ENCODE assay signal across 8 cellular contexts in genomic region chr11:3160252-3161031, GRCh38. TPM values are rescaled to one million over a fixed set of nuclear protein-coding genes. Genes with fewer than 3 reads are reported as not detected.
A peak's percentile ranks its signal among the peaks of the same experiment; 100 is the strongest.
DNase-seq lines count a peak whose midpoint lies in the region; TF ChIP-seq lines count a peak whose summit lies in the region.

No MANE protein-coding gene starts in this region.

- H3K4me1 ChIP-seq in spleen = peaks cover 4 to 97% (median 60%) of the 10 kb centered on the region in 6 donors
- H3K4me1 ChIP-seq in CD4-positive, alpha-beta memory T cell (ENCODE audit: insufficient read depth, low read length) = peaks cover 1% of the 10 kb centered on the region

- no peaks in the 10 kb centered on the region for H3K36me3 ChIP-seq in spleen
- no peaks in the 10 kb centered on the region for H3K36me3 ChIP-seq in CD4-positive, alpha-beta memory T cell (ENCODE audit: insufficient read depth, low read length)

- H3K4me3 Mint-ChIP-seq in activated naive CD4-positive, alpha-beta T cell treated with anti-CD3 and anti-CD28 coated beads for 36 hours = no peak overlapping the region
- no peak overlapping the region for H3K4me3 Mint-ChIP-seq in CD4-positive, alpha-beta memory T cell

- POLR2A ChIA-PET in CD4-positive, alpha-beta memory T cell (lab: Charles Lee; ENCODE audit: partially characterized antibody) = no interaction called here

- peak overlapping the region in 7 of 8 donors; percentile 49 to 87 (median 71) for H3K27ac ChIP-seq in spleen
- H3K27ac ChIP-seq in CD4-positive, alpha-beta memory T cell (ENCODE audit: low read depth, low read length) = no peak overlapping the region

- peak overlapping the region; percentile 19 to 65 (median 36) for H3K4me3 ChIP-seq in spleen
- no peak overlapping the region for H3K4me3 ChIP-seq in CD4-positive, alpha-beta memory T cell (ENCODE audit: low read length in 2 of 2)

- no peaks in the 10 kb centered on the region for H3K9me3 Mint-ChIP-seq in activated naive CD4-positive, alpha-beta T cell treated with anti-CD3 and anti-CD28 coated beads for 36 hours
- H3K9me3 Mint-ChIP-seq in CD4-positive, alpha-beta memory T cell = no peaks in the 10 kb centered on the region

- WGBS in spleen, 5 donors = 9 to 18% (median 10%) methylated on average over 44 to 48 of the region's 48 CpGs

- H3K36me3 Mint-ChIP-seq in activated naive CD4-positive, alpha-beta T cell treated with anti-CD3 and anti-CD28 coated beads for 36 hours (ENCODE audit: low read depth) = no peaks in the 10 kb centered on the region
- H3K36me3 Mint-ChIP-seq in CD4-positive, alpha-beta memory T cell = no peaks in the 10 kb centered on the region

- DNase-seq in activated naive CD4-positive, alpha-beta T cell treated with anti-CD3 and anti-CD28 coated beads for 36 hours = peak; percentile 30
- DNase-seq in activated naive CD4-positive, alpha-beta T cell (lab: John Stamatoyannopoulos, UW) = no peak
- DNase-seq in RPMI7951 (ENCODE audit: low read depth) = peak; percentile 90
- peak; percentile 95 for DNase-seq in ecto neural progenitor cell (ENCODE audit: low spot score)
- peak; percentile 97 for DNase-seq in left kidney (ENCODE audit: low read depth, low spot score)
- DNase-seq in spleen = peak; percentile 88
- no peak for DNase-seq in NCI-H2171 treated with DMSO at 0.1 percent for 48 hours (lab: John Stamatoyannopoulos, UW)
- no peak for DNase-seq in CD4-positive, alpha-beta memory T cell

- H3K27me3 ChIP-seq in spleen (replicated peaks in 1 of 7) = peaks cover 0 to 24% (median 6%) of the 10 kb centered on the region in 7 donors
- no peaks in the 10 kb centered on the region for H3K27me3 ChIP-seq in CD4-positive, alpha-beta memory T cell (ENCODE audit: insufficient read depth, low read length)

- CTCF ChIA-PET in activated naive CD4-positive, alpha-beta T cell treated with anti-CD3 and anti-CD28 coated beads for 36 hours (lab: Charles Lee) = interaction anchor here (0.6 kb wide), 1 partner anchor 111 kb away, joined by 3 read pairs; no protein-coding TSS in a partner anchor
- CTCF ChIA-PET in CD4-positive, alpha-beta memory T cell (lab: Charles Lee; ENCODE audit: partially characterized antibody) = no interaction called here

- peaks cover 13% of the 10 kb centered on the region for H3K4me1 Mint-ChIP-seq in activated naive CD4-positive, alpha-beta T cell treated with anti-CD3 and anti-CD28 coated beads for 36 hours (ENCODE audit: low read depth)
- H3K4me1 Mint-ChIP-seq in CD4-positive, alpha-beta memory T cell = peaks cover 0 to 26% (median 16%) of the 10 kb centered on the region in 4 donors

- intact Hi-C loops in activated naive CD4-positive, alpha-beta T cell treated with anti-CD3 and anti-CD28 coated beads for 36 hours (cut with micrococcal nuclease) = no loop called here
- intact Hi-C loops in spleen (cut with DNase I; ENCODE audit: low total_unique reads) = no loop called here
- intact Hi-C loops in CD4-positive, alpha-beta memory T cell (cut with micrococcal nuclease) = no loop called here

- H3K9me3 ChIP-seq in spleen = no peaks in the 10 kb centered on the region
- no peaks in the 10 kb centered on the region for H3K9me3 ChIP-seq in CD4-positive, alpha-beta memory T cell (ENCODE audit: control insufficient read depth in 1 of 2, low read length in 2 of 2)

- TF ChIP-seq POLR2A in spleen (IDR thresholded peaks at IDR 0.05) = no peak

- no peak overlapping the region for H3K27ac Mint-ChIP-seq in activated naive CD4-positive, alpha-beta T cell treated with anti-CD3 and anti-CD28 coated beads for 36 hours
- no peak overlapping the region for H3K27ac Mint-ChIP-seq in CD4-positive, alpha-beta memory T cell

- TF ChIP-seq CTCF in spleen (IDR thresholded peaks at IDR 0.05 in 8 of 11, conservative IDR thresholded peaks at IDR 0.05 in 3 of 11) = no peak

- peaks cover 10% of the 10 kb centered on the region for H3K27me3 Mint-ChIP-seq in activated naive CD4-positive, alpha-beta T cell treated with anti-CD3 and anti-CD28 coated beads for 36 hours (ENCODE audit: low read depth)
- H3K27me3 Mint-ChIP-seq in CD4-positive, alpha-beta memory T cell = peaks cover 4 to 16% of the 10 kb centered on the region in 2 donors

RNA-seq across cellular contexts. Expression of gene OSBPL5, which starts 4.7 kb away (rescaled TPM):
- total RNA-seq in activated naive CD4-positive, alpha-beta T cell treated with anti-CD3 and anti-CD28 coated beads for 36 hours = 1 to 10 TPM; 3.5 to 3.9 TPM
- total RNA-seq in RPMI7951 (2014; rRNA removed; shearing (Covaris generic)) = 21.1 and 25.2 TPM in 2 replicates
- total RNA-seq in spleen = 10 to 100 TPM; 37.2 to 91.2 (median 73.3) TPM
- polyA plus RNA-seq in spleen = 10 to 100 TPM in 2 of 3 donors, 1 to 10 TPM in 1; 5.1 to 21.6 (median 10.7) TPM
- 1 to 10 TPM; 4.5 to 5.2 TPM for total RNA-seq in CD4-positive, alpha-beta memory T cell
- 1 to 10 TPM in 1 of 2 donors, under 1 TPM in 1; 0.75 to 1.2 TPM for polyA plus RNA-seq in CD4-positive, alpha-beta memory T cell

RNA-seq across cellular contexts. Expression of gene MRGPRG, which starts 58.2 kb away (rescaled TPM):
- total RNA-seq in activated naive CD4-positive, alpha-beta T cell treated with anti-CD3 and anti-CD28 coated beads for 36 hours = not detected
- total RNA-seq in RPMI7951 (2014; rRNA removed; shearing (Covaris generic)) = not detected in 2 replicates
- not detected for total RNA-seq in spleen
- polyA plus RNA-seq in spleen = not detected
- not detected for total RNA-seq in CD4-positive, alpha-beta memory T cell
- not detected for polyA plus RNA-seq in CD4-positive, alpha-beta memory T cell

Comparison
In these comparisons a context has a peak if more than half of its experiments do, and no peak if none do; other contexts are left out.
1. DNase-seq: peak in activated naive CD4-positive, alpha-beta T cell treated with anti-CD3 and anti-CD28 coated beads for 36 hours (single experiment), RPMI7951 (single experiment), ecto neural progenitor cell (single experiment), left kidney (single experiment) and spleen (single experiment); none in activated naive CD4-positive, alpha-beta T cell (0 of 4), NCI-H2171 treated with DMSO at 0.1 percent for 48 hours (single experiment) and CD4-positive, alpha-beta memory T cell (0 of 5).
2. H3K4me3 ChIP-seq: peak in spleen (8 of 8); none in CD4-positive, alpha-beta memory T cell (0 of 2).